ENCODE assay signal across 8 cellular contexts in genomic region chr11:64239662-64240466, GRCh38. TPM values are rescaled to one million over a fixed set of nuclear protein-coding genes. Genes with fewer than 3 reads are reported as not detected.
DNase-seq lines count a peak whose midpoint lies in the region; ATAC-seq and TF ChIP-seq lines count a peak whose summit lies in the region.

No MANE protein-coding gene starts in this region.

- H3K4me1 Mint-ChIP-seq in activated T-cell treated with anti-CD3 and anti-CD28 coated beads, Interleukin-2, amount 50 U/mL, for 4 hours (ENCODE audit: low read depth), result peaks cover 40% of the 10 kb centered on the region
- peaks cover 26% of the 10 kb centered on the region for H3K4me1 Mint-ChIP-seq in neural crest cell

- H3K4me3 Mint-ChIP-seq in activated T-cell treated with anti-CD3 and anti-CD28 coated beads, Interleukin-2, amount 50 U/mL, for 4 hours, result peak overlapping the region; percentile 89
- peak overlapping the region; percentile 95 for H3K4me3 Mint-ChIP-seq in neural crest cell

- H3K27ac ChIP-seq in dorsolateral prefrontal cortex, result peak overlapping the region; percentile 89 to 100 (median 99)

- no peaks in the 10 kb centered on the region for H3K9me3 Mint-ChIP-seq in activated T-cell treated with anti-CD3 and anti-CD28 coated beads, Interleukin-2, amount 50 U/mL, for 4 hours
- no peaks in the 10 kb centered on the region for H3K9me3 Mint-ChIP-seq in neural crest cell

- intact Hi-C loops in dorsolateral prefrontal cortex (cut with DNase I), result no loop called here

- H3K9ac ChIP-seq in NT2/D1 (ENCODE audit: insufficient read length, low read depth), result peak overlapping the region; percentile 87

- H3K36me3 ChIP-seq in NT2/D1 (ENCODE audit: insufficient read depth, insufficient read length, low read length), result peaks cover 48% of the 10 kb centered on the region

- H3K4me3 ChIP-seq in NT2/D1 (ENCODE audit: insufficient read length, low read depth), result peak overlapping the region; percentile 75
- peak overlapping the region; percentile 59 to 99 (median 92) for H3K4me3 ChIP-seq in dorsolateral prefrontal cortex

- no peak for ATAC-seq in activated T-cell treated with anti-CD3 and anti-CD28 coated beads, Interleukin-2, amount 50 U/mL, for 4 hours
- ATAC-seq in GM18511 (IDR thresholded peaks at IDR 0.05; ENCODE audit: unreplicated experiment) (no peak), HG02678 (IDR thresholded peaks at IDR 0.05; ENCODE audit: unreplicated experiment) (no peak)

- TF ChIP-seq CTCF in dorsolateral prefrontal cortex (IDR thresholded peaks at IDR 0.05 in 54 of 56, conservative IDR thresholded peaks at IDR 0.05 in 2 of 56; ENCODE audit: low read depth in 1 of 56, partially characterized antibody in 56 of 56), result no peak
- TF ChIP-seq CTCF in neural crest cell (conservative IDR thresholded peaks at IDR 0.05), result no peak

- peaks cover 31% of the 10 kb centered on the region for H3K4me1 ChIP-seq in NT2/D1 (ENCODE audit: insufficient read depth, insufficient read length)

- H3K9me3 ChIP-seq in NT2/D1 (ENCODE audit: insufficient read depth, low read length), result no peaks in the 10 kb centered on the region

- peak overlapping the region; percentile 81 for H3K27ac Mint-ChIP-seq in neural crest cell (ENCODE audit: unreplicated experiment)

- H3K36me3 Mint-ChIP-seq in activated T-cell treated with anti-CD3 and anti-CD28 coated beads, Interleukin-2, amount 50 U/mL, for 4 hours (ENCODE audit: insufficient read depth), result peaks cover 2% of the 10 kb centered on the region
- H3K36me3 Mint-ChIP-seq in neural crest cell (ENCODE audit: low read depth), result peaks cover 3% of the 10 kb centered on the region

- H3K27me3 Mint-ChIP-seq in activated T-cell treated with anti-CD3 and anti-CD28 coated beads, Interleukin-2, amount 50 U/mL, for 4 hours (ENCODE audit: low read depth), result no peaks in the 10 kb centered on the region
- peaks cover 2% of the 10 kb centered on the region for H3K27me3 Mint-ChIP-seq in neural crest cell (ENCODE audit: low read depth)

- H3K27me3 ChIP-seq in NT2/D1 (ENCODE audit: insufficient read depth, insufficient read length), result no peaks in the 10 kb centered on the region
- no peaks in the 10 kb centered on the region for H3K27me3 ChIP-seq in dorsolateral prefrontal cortex

- no peak for DNase-seq in activated T-cell treated with anti-CD3 and anti-CD28 coated beads, Interleukin-2, amount 50 U/mL, for 4 hours
- no peak for DNase-seq in activated T-cell treated with anti-CD3 and anti-CD28 coated beads, Interleukin-2, amount 50 U/mL, for 1 hour
- no peak for DNase-seq in NT2/D1 (ENCODE audit: low read depth, low spot score)
- DNase-seq in dorsolateral prefrontal cortex, result no peak
- no peak for DNase-seq in neural crest cell (ENCODE audit: low read depth, low spot score)
- DNase-seq in NCI-H1436 treated with DMSO at 0.1 percent for 48 hours (lab: John Stamatoyannopoulos, UW), result no peak

RNA-seq across cellular contexts. Expression of gene FKBP2, which starts 1.0 kb away (rescaled TPM):
- total RNA-seq in activated T-cell treated with anti-CD3 and anti-CD28 coated beads, Interleukin-2, amount 50 U/mL, for 4 hours, result 10 to 100 TPM; 43.3 to 48.9 (median 44.4) TPM
- total RNA-seq in dorsolateral prefrontal cortex, result 100 to 1,000 TPM in 2 of 120 experiments, 10 to 100 TPM in 118; 43.6 to 115 (median 66.0) TPM
- total RNA-seq in neural crest cell, result 29.2 and 33.7 TPM in 2 replicates

RNA-seq across cellular contexts. Expression of gene VEGFB, which starts 5.5 kb away (rescaled TPM):
- 10 to 100 TPM; 41.5 to 75.6 (median 53.2) TPM for total RNA-seq in activated T-cell treated with anti-CD3 and anti-CD28 coated beads, Interleukin-2, amount 50 U/mL, for 4 hours
- total RNA-seq in dorsolateral prefrontal cortex (100 to 1,000 TPM in 51 of 120 experiments, 10 to 100 TPM in 69; 70.2 to 201 (median 97.2) TPM), neural crest cell (61.2 and 62.7 TPM in 2 replicates)

RNA-seq across cellular contexts. Expression of gene PPP1R14B, which starts 6.9 kb away (rescaled TPM):
- total RNA-seq in activated T-cell treated with anti-CD3 and anti-CD28 coated beads, Interleukin-2, amount 50 U/mL, for 4 hours, result 100 to 1,000 TPM; 417 to 505 (median 438) TPM
- 10 to 100 TPM; 14.3 to 71.9 (median 29.4) TPM for total RNA-seq in dorsolateral prefrontal cortex
- 286 and 296 TPM in 2 replicates for total RNA-seq in neural crest cell

RNA-seq across cellular contexts. Expression of gene DNAJC4, which starts 9.5 kb away (rescaled TPM):
- 10 to 100 TPM; 15.0 to 16.6 (median 16.1) TPM for total RNA-seq in activated T-cell treated with anti-CD3 and anti-CD28 coated beads, Interleukin-2, amount 50 U/mL, for 4 hours
- total RNA-seq in dorsolateral prefrontal cortex (10 to 100 TPM; 22.5 to 46.8 (median 32.3) TPM), neural crest cell (27.2 TPM in 2 replicates)

RNA-seq across cellular contexts. Expression of gene PLCB3, which starts 11.5 kb away (rescaled TPM):
- total RNA-seq in activated T-cell treated with anti-CD3 and anti-CD28 coated beads, Interleukin-2, amount 50 U/mL, for 4 hours, result 1 to 10 TPM; 6.2 to 8.2 (median 6.4) TPM
- 10 to 100 TPM in 41 of 120 experiments, 1 to 10 TPM in 79; 4.4 to 20.8 (median 8.5) TPM for total RNA-seq in dorsolateral prefrontal cortex
- 36.4 and 40.5 TPM in 2 replicates for total RNA-seq in neural crest cell
